12 cellular contexts compared by ENCODE assay signal in the genomic region with DNA sequence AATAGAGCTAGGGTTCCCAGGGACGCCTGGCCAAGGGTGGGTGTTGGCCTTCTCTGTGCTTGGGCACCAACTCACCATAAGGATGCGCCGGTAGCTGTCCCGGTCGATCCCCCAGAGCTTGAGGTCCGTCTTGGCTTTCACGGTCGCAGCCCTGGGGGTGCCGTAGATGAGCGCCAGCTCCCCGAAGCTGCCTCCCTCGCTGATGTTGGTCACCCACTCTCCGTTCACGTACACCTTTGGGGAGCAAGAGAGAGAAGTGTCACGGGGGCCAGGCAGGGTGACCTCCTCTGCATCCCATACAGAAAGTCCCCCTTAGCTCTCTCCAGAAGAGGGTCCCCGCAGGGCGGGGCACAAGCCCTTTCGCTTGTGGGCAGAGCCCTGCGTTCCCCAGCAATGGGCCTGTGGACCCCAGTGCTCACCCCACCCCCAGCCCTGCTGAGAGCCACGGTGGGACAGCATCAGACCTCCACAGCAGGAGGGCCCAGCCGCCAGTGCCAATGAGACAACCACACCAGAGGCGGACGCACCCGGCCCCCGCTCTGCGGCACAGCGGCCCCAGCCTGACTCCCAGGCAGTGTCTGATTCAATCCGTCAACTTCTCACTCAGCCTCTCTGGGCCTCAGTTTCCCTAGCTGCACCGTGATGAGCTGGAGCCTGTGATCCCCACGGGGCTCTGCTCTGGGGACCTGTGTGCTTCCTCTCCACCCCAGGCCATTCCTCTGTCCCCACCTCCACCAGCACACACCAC.
"Had no signal": no experiment of that assay in that cellular context is flagged by ENCODE, and none has a peak within 500 bp of the region (broad histone marks: within the 10 kb centered on the region; RNA-seq: fewer than 3 reads in every experiment).

No MANE protein-coding gene starts in this region.

- DNase-seq: activated CD4-positive, CD25-positive, alpha-beta regulatory T cell treated with anti-CD3 and anti-CD28 coated beads, Interleukin-2, amount 50 U/mL, for 72 hours; brain microvascular endothelial cell; cerebellar nuclear complex; endodermal cell; gastrocnemius medialis; stomach had no signal

- H3K9me3 ChIP-seq: gastrocnemius medialis, left lung, psoas muscle, right lobe of liver had no signal

- H3K27ac ChIP-seq: brain microvascular endothelial cell, gastrocnemius medialis, left lung, psoas muscle, right lobe of liver, SK-N-MC, stomach had no signal

- FAIRE-seq: islet of Langerhans had no signal

- H3K27me3 ChIP-seq: brain microvascular endothelial cell, gastrocnemius medialis, right lobe of liver, stomach had no signal

- ATAC-seq: gastrocnemius medialis, left lung, psoas muscle, right lobe of liver had no signal

- H3K36me3 ChIP-seq: brain microvascular endothelial cell, gastrocnemius medialis, right lobe of liver had no signal

- H3K4me3 ChIP-seq: gastrocnemius medialis, left lung, psoas muscle, right lobe of liver, SK-N-MC, smooth muscle cell, stomach had no signal
